ENCODE assay signal across 21 cellular contexts in the genomic region with DNA sequence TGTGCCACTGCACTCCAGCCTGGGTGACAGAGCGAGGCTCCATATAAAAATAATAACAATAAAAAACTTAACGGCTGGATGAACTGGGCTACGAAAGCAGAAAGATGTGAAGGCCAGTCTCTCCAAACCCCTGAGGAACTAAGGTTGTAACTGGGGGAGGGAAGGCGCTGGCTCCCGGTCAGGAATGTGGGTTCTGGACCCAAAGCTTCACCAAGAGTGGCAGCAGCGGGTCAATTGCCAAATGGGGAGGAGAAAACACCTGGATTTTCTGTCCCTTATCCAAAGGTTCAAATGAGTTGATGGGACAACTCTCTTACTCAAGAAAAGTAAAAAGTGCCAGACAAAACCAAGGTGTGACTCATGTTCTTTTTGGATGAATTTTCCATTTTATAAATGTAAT.
"Had no signal": no experiment of that assay in that cellular context is flagged by ENCODE, and none has a peak within 500 bp of the region (broad histone marks: within the 10 kb centered on the region; RNA-seq: fewer than 3 reads in every experiment).

No MANE protein-coding gene starts in this region.

- H3K27ac ChIP-seq: coronary artery, epithelial cell of prostate, esophagus squamous epithelium, heart right ventricle, left lung, lower lobe of right lung had no signal

- H3K4me3 ChIP-seq: coronary artery, esophagus squamous epithelium, gastroesophageal sphincter, heart right ventricle, left lung, lower lobe of right lung, mucosa of descending colon had no signal

- H3K27me3 Mint-ChIP-seq: dendritic cell treated with granulocyte-macrophage colony-stimulating factor and Interleukin-4, amounts not matched to agents 40 ng/mL and 50 ng/mL, for 4 days; effector memory CD8-positive, alpha-beta T cell had no signal

- ATAC-seq: effector memory CD8-positive, alpha-beta T cell; esophagus mucosa; left cardiac atrium; left lung; lower lobe of right lung; mucosa of descending colon had no signal

- DNase-seq: effector CD8-positive, alpha-beta T cell; effector memory CD8-positive, alpha-beta T cell; endodermal cell; erythroblast; esophagus squamous epithelium; foreskin fibroblast; foreskin melanocyte; heart right ventricle; hippocampal formation; left cardiac atrium; left lung; left ventricle myocardium superior; lower lobe of right lung; mesenchymal stem cell; mucosa of descending colon had no signal

- H3K4me3 Mint-ChIP-seq: dendritic cell treated with granulocyte-macrophage colony-stimulating factor and Interleukin-4, amounts not matched to agents 40 ng/mL and 50 ng/mL, for 4 days; effector memory CD8-positive, alpha-beta T cell; endodermal cell; mesothelial cell of epicardium had no signal

- H3K4me1 ChIP-seq: esophagus squamous epithelium, gastroesophageal sphincter, left lung, lower lobe of right lung had no signal

- H3K27ac Mint-ChIP-seq: dendritic cell treated with granulocyte-macrophage colony-stimulating factor and Interleukin-4, amounts not matched to agents 40 ng/mL and 50 ng/mL, for 4 days; effector memory CD8-positive, alpha-beta T cell; endodermal cell; mesothelial cell of epicardium had no signal

- H3K9me3 ChIP-seq: esophagus squamous epithelium, gastroesophageal sphincter, heart right ventricle, left lung, lower lobe of right lung, mucosa of descending colon had no signal

- H3K27me3 ChIP-seq: esophagus squamous epithelium, gastroesophageal sphincter, heart right ventricle, left lung had no signal

- H3K4me1 Mint-ChIP-seq: endodermal cell, mesothelial cell of epicardium had no signal

- H3K9me3 Mint-ChIP-seq: dendritic cell treated with granulocyte-macrophage colony-stimulating factor and Interleukin-4, amounts not matched to agents 40 ng/mL and 50 ng/mL, for 4 days; effector memory CD8-positive, alpha-beta T cell; mesothelial cell of epicardium had no signal
